ENCODE assay signal across 20 cellular contexts in the genomic region with DNA sequence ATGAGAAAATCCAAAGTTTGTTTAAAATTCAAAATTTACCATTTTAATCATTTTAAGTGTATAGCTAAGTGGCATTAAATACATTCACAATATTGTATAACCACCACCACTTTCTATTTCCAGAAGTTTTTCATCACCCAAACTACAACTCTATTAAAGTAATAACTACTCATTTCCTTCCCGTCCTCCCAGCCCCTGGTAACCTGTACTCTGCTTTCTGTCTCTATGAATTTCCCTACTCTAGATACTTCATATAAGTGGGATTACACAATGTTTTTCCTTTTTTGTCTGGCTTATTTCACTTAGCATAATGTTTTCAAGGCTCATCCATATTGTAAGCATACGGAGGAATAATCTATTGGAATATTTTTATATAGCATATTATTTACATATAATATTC. TPM values are rescaled to one million over a fixed set of nuclear protein-coding genes. Genes with fewer than 3 reads are reported as not detected.
"Had no signal": no experiment of that assay in that cellular context is flagged by ENCODE, and none has a peak within 500 bp of the region (broad histone marks: within the 10 kb centered on the region; RNA-seq: fewer than 3 reads in every experiment).

No MANE protein-coding gene starts in this region.

- H3K27ac Mint-ChIP-seq: activated CD4-positive, alpha-beta memory T cell treated with anti-CD3 and anti-CD28 coated beads, Interleukin-2, amount 10 ng/mL, durations not matched to agents 7 days and 5 days; activated CD4-positive, alpha-beta T cell treated with anti-CD3 and anti-CD28 coated beads, Interleukin-2, amount 10 ng/mL, durations not matched to agents 24 days and 14 days; activated naive CD4-positive, alpha-beta T cell treated with anti-CD3 and anti-CD28 coated beads, Interleukin-2, amount 50 U/mL, for 72 hours; activated T-helper 1 cell treated with anti-CD3 and anti-CD28 coated beads, Interleukin-12 subunit alpha, Interleukin-12 subunit beta, Interleukin-2, Interleukin-4 antibody, amounts not matched to agents 30 ng/mL and 10 ng/mL and 1 ng/mL, durations not matched to agents 14 hours and 24 hours and 36 hours; stimulated activated naive B cell treated with anti-CD40 and anti-IgM and Interleukin-4, amounts not matched to agents 10 μg/mL and 1 μg/mL and 100 μg/mL, for 72 hours had no signal

- H3K4me3 ChIP-seq: coronary artery, heart right ventricle, lung, upper lobe of left lung had no signal

- H3K27ac ChIP-seq: coronary artery, heart right ventricle, upper lobe of left lung, VCaP had no signal

- H3K27me3 ChIP-seq: heart right ventricle, upper lobe of left lung had no signal

- ATAC-seq: activated CD4-positive, CD25-positive, alpha-beta regulatory T cell treated with anti-CD3 and anti-CD28 coated beads, Interleukin-2, amount 50 U/mL, for 24 hours; activated naive CD4-positive, alpha-beta T cell treated with anti-CD3 and anti-CD28 coated beads, Interleukin-2, amount 50 U/mL, for 72 hours; heart right ventricle; left colon; naive thymus-derived CD8-positive, alpha-beta T cell; stimulated activated naive B cell treated with anti-CD40 and anti-IgM and Interleukin-4, amounts not matched to agents 10 μg/mL and 1 μg/mL and 100 μg/mL, for 72 hours had no signal

- H3K9me3 Mint-ChIP-seq: activated CD4-positive, alpha-beta memory T cell treated with anti-CD3 and anti-CD28 coated beads, Interleukin-2, amount 10 ng/mL, durations not matched to agents 7 days and 5 days; activated CD4-positive, alpha-beta T cell treated with anti-CD3 and anti-CD28 coated beads, Interleukin-2, amount 10 ng/mL, durations not matched to agents 24 days and 14 days; activated naive CD4-positive, alpha-beta T cell treated with anti-CD3 and anti-CD28 coated beads, Interleukin-2, amount 50 U/mL, for 72 hours; activated T-helper 1 cell treated with anti-CD3 and anti-CD28 coated beads, Interleukin-12 subunit alpha, Interleukin-12 subunit beta, Interleukin-2, Interleukin-4 antibody, amounts not matched to agents 30 ng/mL and 10 ng/mL and 1 ng/mL, durations not matched to agents 14 hours and 24 hours and 36 hours; naive thymus-derived CD8-positive, alpha-beta T cell; stimulated activated naive B cell treated with anti-CD40 and anti-IgM and Interleukin-4, amounts not matched to agents 10 μg/mL and 1 μg/mL and 100 μg/mL, for 72 hours had no signal

- H3K27me3 Mint-ChIP-seq: activated CD4-positive, alpha-beta memory T cell treated with anti-CD3 and anti-CD28 coated beads, Interleukin-2, amount 10 ng/mL, durations not matched to agents 7 days and 5 days; activated CD4-positive, alpha-beta T cell treated with anti-CD3 and anti-CD28 coated beads, Interleukin-2, amount 10 ng/mL, durations not matched to agents 24 days and 14 days; naive thymus-derived CD8-positive, alpha-beta T cell; progenitor cell of endocrine pancreas; stimulated activated naive B cell treated with anti-CD40 and anti-IgM and Interleukin-4, amounts not matched to agents 10 μg/mL and 1 μg/mL and 100 μg/mL, for 72 hours had no signal

- H3K4me3 Mint-ChIP-seq: activated CD4-positive, alpha-beta memory T cell treated with anti-CD3 and anti-CD28 coated beads, Interleukin-2, amount 10 ng/mL, durations not matched to agents 7 days and 5 days; activated CD4-positive, alpha-beta T cell treated with anti-CD3 and anti-CD28 coated beads, Interleukin-2, amount 10 ng/mL, durations not matched to agents 24 days and 14 days; activated T-helper 1 cell treated with anti-CD3 and anti-CD28 coated beads, Interleukin-12 subunit alpha, Interleukin-12 subunit beta, Interleukin-2, Interleukin-4 antibody, amounts not matched to agents 30 ng/mL and 10 ng/mL and 1 ng/mL, durations not matched to agents 14 hours and 24 hours and 36 hours; naive thymus-derived CD8-positive, alpha-beta T cell; stimulated activated naive B cell treated with anti-CD40 and anti-IgM and Interleukin-4, amounts not matched to agents 10 μg/mL and 1 μg/mL and 100 μg/mL, for 72 hours had no signal

- DNase-seq: activated CD4-positive, alpha-beta memory T cell treated with anti-CD3 and anti-CD28 coated beads, Interleukin-2, amount 10 ng/mL, durations not matched to agents 7 days and 5 days; activated CD4-positive, alpha-beta T cell treated with anti-CD3 and anti-CD28 coated beads, Interleukin-2, amount 10 ng/mL, durations not matched to agents 24 days and 14 days; activated gamma-delta T cell; amygdala; cerebellar nuclear complex; heart right ventricle; left colon; naive thymus-derived CD8-positive, alpha-beta T cell; stimulated activated CD4-positive, alpha-beta T cell treated with anti-CD3 and anti-CD28 coated beads, Interleukin-2, amount 100 ng/mL, for 48 hours; stimulated activated CD8-positive, alpha-beta memory T cell treated with anti-CD3 and anti-CD28 coated beads, Interleukin-4, amount 100 ng/mL, for 48 hours; stimulated activated naive B cell treated with anti-CD40 and anti-IgM and Interleukin-4, amounts not matched to agents 10 μg/mL and 1 μg/mL and 100 μg/mL, for 72 hours; upper lobe of left lung had no signal

- H3K4me1 ChIP-seq: upper lobe of left lung had no signal

RNA-seq across cellular contexts. Expression of a gene that starts 29.7 kb away (rescaled TPM):
- total RNA-seq: activated CD4-positive, alpha-beta memory T cell treated with anti-CD3 and anti-CD28 coated beads, Interleukin-2, amount 10 ng/mL, durations not matched to agents 7 days and 5 days; T-helper 2 cell treated with Interferon-gamma antibody and Interleukin-4, amounts not matched to agents 100 ng/mL and 5 ng/mL, for 36 hours had no signal
